8 cellular contexts compared by ENCODE assay signal in the genomic region with DNA sequence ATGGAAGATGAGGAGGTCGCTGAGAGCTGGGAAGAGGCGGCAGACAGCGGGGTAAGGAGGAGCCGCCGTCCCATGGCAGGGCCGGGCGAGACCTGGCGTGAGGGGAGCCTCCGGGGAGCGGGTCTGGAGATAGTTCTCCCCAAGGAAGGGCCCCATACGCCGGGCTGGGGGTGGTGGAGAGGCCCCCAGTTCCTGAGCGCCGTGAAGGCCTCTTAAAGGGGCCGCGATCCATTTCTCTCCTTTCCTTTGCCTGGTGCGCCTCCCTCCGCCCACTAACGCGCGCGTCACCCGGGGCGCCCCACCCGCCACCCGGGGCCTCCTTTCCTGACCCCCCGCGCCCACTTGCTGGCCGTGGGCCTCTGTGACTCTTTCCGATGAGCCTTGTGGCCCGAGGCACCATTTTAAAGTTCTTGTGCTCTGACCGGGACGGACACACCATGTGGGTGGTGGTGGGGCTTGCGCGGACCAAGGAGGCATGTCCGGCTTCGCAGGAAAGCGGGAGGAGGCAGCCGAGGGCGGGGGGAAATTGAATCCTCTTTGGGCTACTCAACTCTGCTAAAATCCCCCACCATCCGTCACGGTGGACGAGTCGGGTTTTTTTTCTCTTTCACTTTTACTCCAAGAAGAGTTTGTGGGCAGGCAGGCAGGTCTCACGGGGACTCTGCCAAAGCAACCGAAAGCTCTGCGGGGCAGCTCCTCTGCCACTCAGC. TPM values are rescaled to one million over a fixed set of nuclear protein-coding genes. Genes with fewer than 3 reads are reported as not detected.
DNase-seq lines count a peak whose midpoint lies in the region; ATAC-seq and TF ChIP-seq lines count a peak whose summit lies in the region.

No MANE protein-coding gene starts in this region.

- no peaks in the 10 kb centered on the region for H3K36me3 ChIP-seq in mesenchymal stem cell (ENCODE audit: control insufficient read depth in 1 of 2, insufficient read depth in 2 of 2, low read depth in 1 of 2, low read length in 2 of 2)

- ATAC-seq in GM18867 (IDR thresholded peaks at IDR 0.05; ENCODE audit: unreplicated experiment): peak; percentile 64
- peak; percentile 47 for ATAC-seq in HG03095 (IDR thresholded peaks at IDR 0.05; ENCODE audit: unreplicated experiment)

- H3K4ac ChIP-seq in mesenchymal stem cell (ENCODE audit: low read depth in 1 of 2, low read length in 2 of 2): peak overlapping the region; percentile 96

- under 1% methylated on average over 35 of the region's 47 CpGs for WGBS in mesenchymal stem cell

- peak overlapping the region; percentile 99 for H3K27ac ChIP-seq in mesenchymal stem cell (ENCODE audit: low read length, poor library complexity, severe bottlenecking)

- peak overlapping the region; percentile 46 for H2AFZ ChIP-seq in mesenchymal stem cell (ENCODE audit: low read depth, low read length)

- peak overlapping the region; percentile 100 for H2BK120ac ChIP-seq in mesenchymal stem cell (ENCODE audit: low read depth, low read length)

- peak; percentile 46 for DNase-seq in AG09309 (ENCODE audit: low read depth)
- DNase-seq in NCI-H524 (lab: John Stamatoyannopoulos, UW): peak; percentile 75 to 78
- DNase-seq in activated CD4-positive, alpha-beta T cell treated with anti-CD3 and anti-CD28 coated beads, Interleukin-2, amount 50 U/mL, for 4 hours: peak; percentile 80 to 84
- peak; percentile 74 for DNase-seq in effector CD4-positive, alpha-beta T cell
- peak; percentile 95 for DNase-seq in mesenchymal stem cell
- DNase-seq in stimulated activated CD8-positive, alpha-beta memory T cell treated with anti-CD3 and anti-CD28 coated beads, Interleukin-12 subunit alpha, Interleukin-12 subunit beta, amount 100 ng/mL, for 24 hours (ENCODE audit: extremely low read depth): peak; percentile 68

- H2BK15ac ChIP-seq in mesenchymal stem cell (ENCODE audit: low read depth, poor library complexity, severe bottlenecking): peak overlapping the region; percentile 96

- peak overlapping the region; percentile 99 for H4K8ac ChIP-seq in mesenchymal stem cell (ENCODE audit: low read length)

- peak overlapping the region in 1 of 2 experiments; percentile 68 for H3K14ac ChIP-seq in mesenchymal stem cell (ENCODE audit: low read length in 2 of 2)

- H3K4me3 ChIP-seq in AG09309 (ENCODE audit: control insufficient read depth, low read depth, low read length): peak overlapping the region; percentile 80
- H3K4me3 ChIP-seq in mesenchymal stem cell (ENCODE audit: insufficient read depth in 1 of 2, low read depth in 1 of 2, low read length in 2 of 2): peak overlapping the region; percentile 84 to 87

- peak overlapping the region; percentile 99 for H4K91ac ChIP-seq in mesenchymal stem cell (ENCODE audit: low read length)

- peak overlapping the region; percentile 42 to 54 for H2BK12ac ChIP-seq in mesenchymal stem cell (ENCODE audit: low read length in 2 of 2)

- H3K18ac ChIP-seq in mesenchymal stem cell (ENCODE audit: low read depth in 1 of 2, low read length in 2 of 2): peak overlapping the region; percentile 95 to 98

- TF ChIP-seq CTCF in AG09309 (IDR thresholded peaks at IDR 0.05; ENCODE audit: control insufficient read depth, insufficient read depth, low read depth, low read length, missing control alignments): no peak

- H3K4me2 ChIP-seq in mesenchymal stem cell (ENCODE audit: low read length, poor library complexity, severe bottlenecking): peak overlapping the region; percentile 49

- H2BK5ac ChIP-seq in mesenchymal stem cell (ENCODE audit: low read depth, low read length, poor library complexity, severe bottlenecking): peak overlapping the region; percentile 93

- no peaks in the 10 kb centered on the region for H3K27me3 ChIP-seq in mesenchymal stem cell (ENCODE audit: control insufficient read depth in 1 of 2, insufficient read depth in 1 of 2, low read length in 2 of 2)

- H3K23ac ChIP-seq in mesenchymal stem cell (ENCODE audit: low read length in 2 of 2): no peak overlapping the region

- H3K9me3 ChIP-seq in mesenchymal stem cell (ENCODE audit: control insufficient read depth, low read length): no peaks in the 10 kb centered on the region

- peak overlapping the region; percentile 44 for H2AK5ac ChIP-seq in mesenchymal stem cell (ENCODE audit: low read length, severe bottlenecking)

- peak overlapping the region; percentile 95 for H3K9ac ChIP-seq in mesenchymal stem cell (ENCODE audit: low read length)

- H3K79me1 ChIP-seq in mesenchymal stem cell (replicated peaks; ENCODE audit: low read length, poor library complexity, severe bottlenecking): no peaks in the 10 kb centered on the region

- peaks cover 4% of the 10 kb centered on the region for H3K4me1 ChIP-seq in mesenchymal stem cell (ENCODE audit: control insufficient read depth, insufficient read depth, low read depth, low read length)

RNA-seq across cellular contexts. Expression of a gene that starts 0.4 kb away (rescaled TPM):
- 134 TPM for polyA plus RNA-seq in mesenchymal stem cell (2013, experiment 1 of 2)
- 134 TPM for polyA plus RNA-seq in mesenchymal stem cell (2013, experiment 2 of 2)

RNA-seq across cellular contexts. Expression of a gene that starts 15.1 kb away (rescaled TPM):
- polyA plus RNA-seq in mesenchymal stem cell (2013, experiment 1 of 2): 9.7 TPM
- 9.3 TPM for polyA plus RNA-seq in mesenchymal stem cell (2013, experiment 2 of 2)

Comparison
In these comparisons a context has a peak if more than half of its experiments do, and no peak if none do; other contexts are left out.
1. Peak in every context shown above with its lines: DNase-seq, ATAC-seq, H3K4me3 ChIP-seq and H3K27ac ChIP-seq.